Comparison of ENCODE assay signal across 16 cellular contexts in the genomic region with DNA sequence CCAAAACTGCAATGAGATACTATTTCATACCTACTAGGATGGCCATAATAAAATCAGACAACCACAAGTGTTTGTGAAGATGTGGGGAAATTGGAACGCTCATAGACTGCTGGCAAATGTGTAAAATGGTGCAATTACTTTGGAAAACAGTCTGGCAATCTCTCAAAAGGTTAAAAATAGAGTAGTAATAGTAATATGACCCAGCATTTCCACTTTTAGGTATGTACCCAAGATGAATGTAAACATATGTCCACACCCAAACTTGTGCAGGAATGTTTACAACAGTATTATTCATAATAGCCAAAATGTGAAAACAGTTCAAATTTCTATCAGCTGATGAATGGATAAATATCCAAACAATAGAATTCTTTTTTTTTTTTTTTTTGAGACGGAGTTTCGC.
"Had no signal": no experiment of that assay in that cellular context is flagged by ENCODE, and none has a peak within 500 bp of the region (broad histone marks: within the 10 kb centered on the region; RNA-seq: fewer than 3 reads in every experiment).

No MANE protein-coding gene starts in this region.

- DNase-seq: activated CD4-positive, alpha-beta T cell treated with anti-CD3 and anti-CD28 coated beads, Interleukin-2, amount 10 ng/mL, durations not matched to agents 24 days and 14 days; activated CD8-positive, alpha-beta T cell treated with anti-CD3 and anti-CD28 coated beads for 36 hours; activated naive CD4-positive, alpha-beta T cell treated with Interleukin-2 at 50 U/mL for 16 hours; activated naive CD8-positive, alpha-beta T cell treated with anti-CD3 and anti-CD28 coated beads, Interleukin-2, amount 10 ng/mL, durations not matched to agents 7 days and 5 days; activated T-cell treated with anti-CD3 and anti-CD28 coated beads, Interleukin-2, amount 50 U/mL, for 24 hours; aorta; brain microvascular endothelial cell; dermis blood vessel endothelial cell; effector memory CD8-positive, alpha-beta T cell; immature natural killer cell; naive thymus-derived CD8-positive, alpha-beta T cell; psoas muscle; right cardiac atrium had no signal

- ATAC-seq: activated CD8-positive, alpha-beta T cell treated with anti-CD3 and anti-CD28 coated beads for 36 hours; effector memory CD8-positive, alpha-beta T cell; naive thymus-derived CD8-positive, alpha-beta T cell; psoas muscle; right cardiac atrium had no signal

- H3K27me3 ChIP-seq: brain microvascular endothelial cell, tibial nerve had no signal

- H3K4me1 ChIP-seq: psoas muscle, tibial nerve had no signal

- H3K36me3 ChIP-seq: brain microvascular endothelial cell, tibial nerve had no signal

- FAIRE-seq: urothelium cell line had no signal

- H3K4me3 ChIP-seq: psoas muscle, skin epidermis, tibial nerve had no signal

- H3K27ac ChIP-seq: brain microvascular endothelial cell, psoas muscle, skin epidermis, tibial nerve had no signal

- H3K9me3 ChIP-seq: psoas muscle, tibial nerve had no signal
